Comparison of ENCODE assay signal across 8 cellular contexts in genomic region chr15:79380755-79381499, GRCh38. TPM values are rescaled to one million over a fixed set of nuclear protein-coding genes. Genes with fewer than 3 reads are reported as not detected.
DNase-seq lines count a peak whose midpoint lies in the region; ATAC-seq and TF ChIP-seq lines count a peak whose summit lies in the region.

No MANE protein-coding gene starts in this region.

- H3K4me1 ChIP-seq in Peyer's patch: no peaks in the 10 kb centered on the region

- H3K36me3 Mint-ChIP-seq in activated T-cell treated with anti-CD3 and anti-CD28 coated beads, Interleukin-2, amount 50 U/mL, for 72 hours (ENCODE audit: insufficient read depth in 2 of 2): no peaks in the 10 kb centered on the region

- DNase-seq in AG08396 (ENCODE audit: low spot score) (peak; percentile 70), KBM-7 (peak; percentile 88), Peyer's patch (peak; percentile 71 to 91 (median 81)), fibroblast of the aortic adventitia (ENCODE audit: low read depth) (peak; percentile 83), non-pigmented ciliary epithelial cell (ENCODE audit: low read depth) (peak; percentile 40), superior temporal gyrus (ENCODE audit: extremely low spot score) (peak; percentile 96)
- peak; percentile 74 to 76 for DNase-seq in activated T-cell treated with anti-CD3 and anti-CD28 coated beads, Interleukin-2, amount 50 U/mL, for 72 hours

- H3K4me3 Mint-ChIP-seq in activated T-cell treated with anti-CD3 and anti-CD28 coated beads, Interleukin-2, amount 50 U/mL, for 72 hours: no peak overlapping the region

- H3K4me1 Mint-ChIP-seq in activated T-cell treated with anti-CD3 and anti-CD28 coated beads, Interleukin-2, amount 50 U/mL, for 72 hours (ENCODE audit: low read depth): no peaks in the 10 kb centered on the region

- no peak overlapping the region for H3K27ac ChIP-seq in Peyer's patch

- no peaks in the 10 kb centered on the region for H3K36me3 ChIP-seq in Peyer's patch

- peak; percentile 55 to 88 (median 72) for TF ChIP-seq CTCF in Peyer's patch (IDR thresholded peaks at IDR 0.05)
- TF ChIP-seq CTCF in fibroblast of the aortic adventitia (IDR thresholded peaks at IDR 0.05; ENCODE audit: insufficient read depth, low read length): peak; percentile 95

- H3K27ac Mint-ChIP-seq in activated T-cell treated with anti-CD3 and anti-CD28 coated beads, Interleukin-2, amount 50 U/mL, for 72 hours: no peak overlapping the region

- no peak for TF ChIP-seq POLR2A in Peyer's patch (IDR thresholded peaks at IDR 0.05)

- H3K9me3 Mint-ChIP-seq in activated T-cell treated with anti-CD3 and anti-CD28 coated beads, Interleukin-2, amount 50 U/mL, for 72 hours: no peaks in the 10 kb centered on the region

- ATAC-seq in GM19023 (IDR thresholded peaks at IDR 0.05; ENCODE audit: unreplicated experiment): peak; percentile 58
- peak; percentile 85 to 93 for ATAC-seq in activated T-cell treated with anti-CD3 and anti-CD28 coated beads, Interleukin-2, amount 50 U/mL, for 72 hours (replicated peaks in 1 of 2)

- H3K27me3 ChIP-seq in Peyer's patch: no peaks in the 10 kb centered on the region

- H3K27me3 Mint-ChIP-seq in activated T-cell treated with anti-CD3 and anti-CD28 coated beads, Interleukin-2, amount 50 U/mL, for 72 hours (ENCODE audit: low read depth): no peaks in the 10 kb centered on the region

- in situ Hi-C loops in KBM-7 (cut with MboI; ENCODE audit: low pct_unique_long_range_greater_than_20kb, low sequenced_read_pairs): no loop called here

- H3K9me3 ChIP-seq in Peyer's patch: no peaks in the 10 kb centered on the region

- no peak overlapping the region for H3K4me3 ChIP-seq in Peyer's patch
- no peak overlapping the region for H3K4me3 ChIP-seq in fibroblast of the aortic adventitia (ENCODE audit: low read depth, low read length)

RNA-seq across cellular contexts. Expression of gene MINAR1, which starts 51.2 kb away (rescaled TPM):
- total RNA-seq in Peyer's patch (1 to 10 TPM in 1 of 4 donors, under 1 TPM in 2, not detected in 1; 0.13 to 1.7 (median 0.66) TPM), fibroblast of the aortic adventitia (ENCODE audit: low replicate concordance) (0.98 and 1.7 TPM in 2 replicates)
- under 1 TPM; 0.37 to 0.62 TPM for total RNA-seq in activated T-cell treated with anti-CD3 and anti-CD28 coated beads, Interleukin-2, amount 50 U/mL, for 72 hours

Comparison
In these comparisons a context has a peak if more than half of its experiments do, and no peak if none do; other contexts are left out.
1. DNase-seq: peak in every context shown above with its lines; median percentile 96 in superior temporal gyrus; 88 in KBM-7; 83 in fibroblast of the aortic adventitia; 81 in Peyer's patch; 75 in activated T-cell treated with anti-CD3 and anti-CD28 coated beads, Interleukin-2, amount 50 U/mL, for 72 hours; 70 in AG08396; 40 in non-pigmented ciliary epithelial cell.